ENCODE assay signal across 19 cellular contexts in genomic region chr1:70553192-70553956, GRCh38.
"Had no signal": no experiment of that assay in that cellular context is flagged by ENCODE, and none has a peak within 500 bp of the region (broad histone marks: within the 10 kb centered on the region; RNA-seq: fewer than 3 reads in every experiment).

No MANE protein-coding gene starts in this region.

- H3K4me3 ChIP-seq: coronary artery, esophagus muscularis mucosa, gastrocnemius medialis, lung, prostate gland, right atrium auricular region, sigmoid colon, stomach, thyroid gland had no signal

- DNase-seq: dermis blood vessel endothelial cell; effector memory CD4-positive, alpha-beta T cell; foreskin fibroblast; gastrocnemius medialis; head of caudate nucleus; naive thymus-derived CD8-positive, alpha-beta T cell; sigmoid colon; stimulated activated CD4-positive, alpha-beta T cell treated with anti-CD3 and anti-CD28 coated beads, Interleukin-2, amount 100 ng/mL, for 24 hours; stimulated activated CD4-positive, alpha-beta T cell treated with anti-CD3 and anti-CD28 coated beads, Interleukin-4, amount 100 ng/mL, for 24 hours; stimulated activated naive CD4-positive, alpha-beta T cell treated with Interleukin-2 at 50 U/mL for 16 hours; stomach; thyroid gland had no signal

- ATAC-seq: gastrocnemius medialis; left lobe of liver; naive thymus-derived CD8-positive, alpha-beta T cell; stimulated activated effector memory CD8-positive, alpha-beta T cell treated with anti-CD3 and anti-CD28 coated beads, Interleukin-12 subunit alpha, Interleukin-12 subunit beta, amount 100 ng/mL, for 72 hours had no signal
